ENCODE assay signal across 8 cellular contexts in the genomic region with DNA sequence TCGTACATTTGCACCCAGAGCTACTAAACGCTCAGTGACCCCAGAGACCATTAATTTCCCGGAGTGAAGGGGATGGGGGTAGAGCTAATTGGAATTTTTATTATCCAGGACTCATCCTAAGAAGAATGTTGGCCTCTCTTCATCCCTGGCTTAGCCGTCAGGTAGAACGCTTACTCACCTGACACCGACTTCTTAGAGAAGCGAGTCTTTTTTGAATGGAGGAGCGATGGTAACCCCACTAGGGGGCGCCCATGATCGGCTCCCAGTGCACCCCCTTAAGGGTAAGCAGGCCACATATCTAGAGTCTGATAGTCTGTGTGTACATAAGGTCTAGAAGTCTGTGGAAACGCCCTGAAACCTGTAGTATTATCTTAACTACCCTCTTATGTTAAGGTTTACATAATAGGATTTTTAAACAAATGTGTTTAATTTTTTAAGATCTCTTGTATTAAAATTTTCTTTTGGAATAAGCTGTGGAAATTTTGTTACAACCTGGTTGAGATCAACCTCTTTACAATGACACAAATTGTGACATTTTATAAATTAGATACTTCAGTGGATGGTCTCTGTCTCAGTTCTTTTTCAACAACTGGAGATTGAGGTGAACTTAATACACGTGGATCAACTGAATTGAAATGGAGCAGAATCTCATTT.
DNase-seq lines count a peak whose midpoint lies in the region; ATAC-seq lines count a peak whose summit lies in the region.

No MANE protein-coding gene starts in this region.

- H2BK15ac ChIP-seq in mesenchymal stem cell (ENCODE audit: low read depth, poor library complexity, severe bottlenecking) = no peak overlapping the region

- H2BK5ac ChIP-seq in mesenchymal stem cell (ENCODE audit: low read depth, low read length, poor library complexity, severe bottlenecking) = no peak overlapping the region

- no peak overlapping the region for H3K9ac ChIP-seq in mesenchymal stem cell (ENCODE audit: low read length)

- no peak overlapping the region for H2BK120ac ChIP-seq in mesenchymal stem cell (ENCODE audit: low read depth, low read length)

- H3K4me2 ChIP-seq in mesenchymal stem cell (ENCODE audit: low read length, poor library complexity, severe bottlenecking) = no peak overlapping the region

- no peak overlapping the region for H3K4ac ChIP-seq in mesenchymal stem cell (ENCODE audit: low read depth in 1 of 2, low read length in 2 of 2)

- no peak overlapping the region for H4K8ac ChIP-seq in mesenchymal stem cell (ENCODE audit: low read length)

- H2BK12ac ChIP-seq in mesenchymal stem cell (ENCODE audit: low read length in 2 of 2) = no peak overlapping the region

- no peak overlapping the region for H2AFZ ChIP-seq in mesenchymal stem cell (ENCODE audit: low read depth, low read length)

- peak; percentile 76 for DNase-seq in GM03348 (ENCODE audit: low spot score)
- DNase-seq in NCI-H146 (lab: John Stamatoyannopoulos, UW) = peak; percentile 45
- DNase-seq in activated CD4-positive, alpha-beta T cell treated with anti-CD3 and anti-CD28 coated beads for 24 hours (ENCODE audit: low read depth in 2 of 2) = peak; percentile 65 to 69
- DNase-seq in dermis microvascular lymphatic vessel endothelial cell (ENCODE audit: low read depth in 2 of 2) = peak; percentile 16 to 70
- DNase-seq in mesenchymal stem cell = peak; percentile 18
- DNase-seq in stimulated activated CD8-positive, alpha-beta memory T cell treated with anti-CD3 and anti-CD28 coated beads, Interleukin-7, amount 100 ng/mL, for 1 hour (ENCODE audit: low read depth in 2 of 2) = peak; percentile 7 to 20

- no peak for ATAC-seq in HG03378 (IDR thresholded peaks at IDR 0.05; ENCODE audit: unreplicated experiment)
- no peak for ATAC-seq in HG02610 (IDR thresholded peaks at IDR 0.05; ENCODE audit: unreplicated experiment)

- H3K14ac ChIP-seq in mesenchymal stem cell (ENCODE audit: low read length in 2 of 2) = no peak overlapping the region

- no peak overlapping the region for H3K27ac ChIP-seq in mesenchymal stem cell (ENCODE audit: low read length, poor library complexity, severe bottlenecking)

- H3K23ac ChIP-seq in mesenchymal stem cell (ENCODE audit: low read length in 2 of 2) = no peak overlapping the region

- H3K9me3 ChIP-seq in mesenchymal stem cell (ENCODE audit: control insufficient read depth, low read length) = no peaks in the 10 kb centered on the region

- H3K79me1 ChIP-seq in mesenchymal stem cell (replicated peaks; ENCODE audit: low read length, poor library complexity, severe bottlenecking) = no peaks in the 10 kb centered on the region

- no peak overlapping the region for H3K18ac ChIP-seq in mesenchymal stem cell (ENCODE audit: low read depth in 1 of 2, low read length in 2 of 2)

- WGBS in mesenchymal stem cell = 46% methylated on average over 9 of the region's 12 CpGs

- peaks cover 11 to 27% of the 10 kb centered on the region in 2 experiments for H3K36me3 ChIP-seq in mesenchymal stem cell (ENCODE audit: control insufficient read depth in 1 of 2, insufficient read depth in 2 of 2, low read depth in 1 of 2, low read length in 2 of 2)

- H4K91ac ChIP-seq in mesenchymal stem cell (ENCODE audit: low read length) = no peak overlapping the region

- no peaks in the 10 kb centered on the region for H3K27me3 ChIP-seq in mesenchymal stem cell (ENCODE audit: control insufficient read depth in 1 of 2, insufficient read depth in 1 of 2, low read length in 2 of 2)

- no peak overlapping the region for H3K4me3 ChIP-seq in mesenchymal stem cell (ENCODE audit: insufficient read depth in 1 of 2, low read depth in 1 of 2, low read length in 2 of 2)

- H3K4me1 ChIP-seq in mesenchymal stem cell (ENCODE audit: control insufficient read depth, insufficient read depth, low read depth, low read length) = no peaks in the 10 kb centered on the region

- no peak overlapping the region for H2AK5ac ChIP-seq in mesenchymal stem cell (ENCODE audit: low read length, severe bottlenecking)

Comparison
In these comparisons a context has a peak if more than half of its experiments do, and no peak if none do; other contexts are left out.
1. DNase-seq: peak in every context shown above with its lines; median percentile 76 in GM03348; 67 in activated CD4-positive, alpha-beta T cell treated with anti-CD3 and anti-CD28 coated beads for 24 hours; 45 in NCI-H146; 43 in dermis microvascular lymphatic vessel endothelial cell; 18 in mesenchymal stem cell; 14 in stimulated activated CD8-positive, alpha-beta memory T cell treated with anti-CD3 and anti-CD28 coated beads, Interleukin-7, amount 100 ng/mL, for 1 hour.